25 cellular contexts compared by ENCODE assay signal in genomic region chr14:103433902-103434563, GRCh38. TPM values are rescaled to one million over a fixed set of nuclear protein-coding genes. Genes with fewer than 3 reads are reported as not detected.
DNase-seq lines count a peak whose midpoint lies in the region; ATAC-seq, FAIRE-seq and TF ChIP-seq lines count a peak whose summit lies in the region.
"Had no signal": no experiment of that assay in that cellular context is flagged by ENCODE, and none has a peak within 500 bp of the region (broad histone marks: within the 10 kb centered on the region; RNA-seq: fewer than 3 reads in every experiment).

No MANE protein-coding gene starts in this region.

- H3K79me2 ChIP-seq in K562 (ENCODE audit: control insufficient read depth, insufficient read depth, low read length) = peaks cover 72% of the 10 kb centered on the region

- H3K27me3 ChIP-seq in cardiac muscle cell = no peaks in the 10 kb centered on the region
- H3K27me3 ChIP-seq in K562 (ENCODE audit: control insufficient read depth in 2 of 2, insufficient read depth in 2 of 2, low read length in 2 of 2) = no peaks in the 10 kb centered on the region
- H3K27me3 ChIP-seq in tibial artery = no peaks in the 10 kb centered on the region
- H3K27me3 ChIP-seq: BE2C, MG63 had no signal

- H3K36me3 Mint-ChIP-seq in osteocyte (ENCODE audit: unreplicated experiment) = peaks cover 3% of the 10 kb centered on the region

- intact Hi-C loops in left cardiac atrium (cut with DNase I) (no loop called here), K562 (cut with micrococcal nuclease) (no loop called here), tibial artery (cut with DNase I; ENCODE audit: low total_unique reads) (no loop called here)

- H3K27me3 Mint-ChIP-seq in osteocyte (ENCODE audit: unreplicated experiment) = no peaks in the 10 kb centered on the region
- H3K27me3 Mint-ChIP-seq: CD4-positive, CD25-positive, alpha-beta regulatory T cell; IgD-negative memory B cell had no signal

- in situ Hi-C loops in K562 (cut with MboI) = no loop called here

- H3K9me1 ChIP-seq in K562 (ENCODE audit: control insufficient read depth, insufficient read depth, low read length) = no peaks in the 10 kb centered on the region

- no peak overlapping the region for H3K9ac ChIP-seq in K562 (ENCODE audit: insufficient read depth in 1 of 2, low read depth in 2 of 2, low read length in 2 of 2)
- H3K9ac ChIP-seq: GM23248 had no signal

- no peaks in the 10 kb centered on the region for H3K9me3 Mint-ChIP-seq in osteocyte (ENCODE audit: unreplicated experiment)
- H3K9me3 Mint-ChIP-seq: CD4-positive, CD25-positive, alpha-beta regulatory T cell; IgD-negative memory B cell had no signal

- H2AFZ ChIP-seq in K562 (ENCODE audit: low read depth, low read length) = no peak overlapping the region
- H2AFZ ChIP-seq: GM23248 had no signal

- no peak for TF ChIP-seq EP300 in K562 (IDR thresholded peaks at IDR 0.05; ENCODE audit: low read length)

- POLR2A ChIA-PET in K562 (lab: Yijun Ruan, JAX) = interaction anchor here (1.0 to 1.5 kb wide), 3 partner anchors 11 to 26 kb away, joined by 3 to 4 read pairs (median 3); no protein-coding TSS in a partner anchor

- H3K36me3 ChIP-seq in cardiac muscle cell (no peaks in the 10 kb centered on the region), K562 (ENCODE audit: control insufficient read depth, insufficient read depth, low read length) (peaks cover 43% of the 10 kb centered on the region), tibial artery (no peaks in the 10 kb centered on the region)

- peak overlapping the region; percentile 31 for H3K27ac Mint-ChIP-seq in osteocyte (ENCODE audit: unreplicated experiment)
- H3K27ac Mint-ChIP-seq: IgD-negative memory B cell had no signal

- no peak for DNase-seq in cardiac muscle cell (ENCODE audit: low read depth in 1 of 2, low spot score in 1 of 2)
- no peak for DNase-seq in left cardiac atrium
- DNase-seq in K562 (ENCODE audit: extremely low read depth in 1 of 4, low spot score in 3 of 4) = no peak
- no peak for DNase-seq in osteocyte (ENCODE audit: extremely low spot score, unreplicated experiment)
- DNase-seq in tibial artery = no peak
- no peak for DNase-seq in putamen (ENCODE audit: low spot score)
- DNase-seq in dermis blood vessel endothelial cell = no peak
- DNase-seq: BE2C; Caco-2; CD4-positive, CD25-positive, alpha-beta regulatory T cell; GM23248; HCEC 1CT; Kasumi-1; MG63; NCI-H1048; NCI-H1436; NCI-H1930; NCI-H2171 treated with DMSO at 0.1 percent for 48 hours; NCI-H446; NCI-H69 had no signal

- CTCF ChIA-PET in K562 (lab: Yijun Ruan, JAX; ENCODE audit: low intra/inter-chr PET ratio) = no interaction called here

- BruUV-seq in K562 (replicated peaks; lab: Mats Ljungman, UMichigan) = no TSS peak

- no peak overlapping the region for H3K4me2 ChIP-seq in K562 (ENCODE audit: insufficient read depth, low read length)

- H3K27ac ChIP-seq in cardiac muscle cell (peak overlapping the region; percentile 68), K562 (ENCODE audit: extremely low read depth, low read depth, low read length) (no peak overlapping the region; the same call in 2 of the 3 replicates), tibial artery (peak overlapping the region; percentile 69 to 77)
- H3K27ac ChIP-seq: GM23248 had no signal

- H3K4me1 ChIP-seq in cardiac muscle cell (ENCODE audit: low read depth) (no peaks in the 10 kb centered on the region), K562 (replicated peaks in 1 of 2; ENCODE audit: control insufficient read depth in 2 of 2, insufficient read depth in 2 of 2, low read length in 2 of 2) (peaks cover 0 to 5% of the 10 kb centered on the region in 2 experiments; a peak in 3 of 5 replicates), tibial artery (peaks cover 0 to 43% (median 22%) of the 10 kb centered on the region in 4 donors)
- H3K4me1 ChIP-seq: Caco-2 had no signal

- H3K4me3 Mint-ChIP-seq in osteocyte (ENCODE audit: unreplicated experiment) = no peak overlapping the region
- H3K4me3 Mint-ChIP-seq: CD4-positive, CD25-positive, alpha-beta regulatory T cell; IgD-negative memory B cell had no signal

- H3K9me3 ChIP-seq in cardiac muscle cell (ENCODE audit: low read depth) (no peaks in the 10 kb centered on the region), K562 (replicated peaks; ENCODE audit: control insufficient read depth, insufficient read depth, low read depth, low read length) (no peaks in the 10 kb centered on the region), tibial artery (no peaks in the 10 kb centered on the region)
- H3K9me3 ChIP-seq: BE2C, Caco-2, MG63 had no signal

- peak; percentile 44 for FAIRE-seq in K562 (lab: Jason Lieb, UNC)
- FAIRE-seq: G401.6, HTR-8/SVneo had no signal

- peaks cover 15% of the 10 kb centered on the region for H3K4me1 Mint-ChIP-seq in osteocyte (ENCODE audit: unreplicated experiment)

- no peaks in the 10 kb centered on the region for H4K20me1 ChIP-seq in K562 (replicated peaks; ENCODE audit: control insufficient read depth, insufficient read depth, low read length)

- no peak overlapping the region for H3K4me3 ChIP-seq in cardiac muscle cell
- no peak overlapping the region for H3K4me3 ChIP-seq in K562
- H3K4me3 ChIP-seq in tibial artery = no peak overlapping the region
- H3K4me3 ChIP-seq: GM23248, MG63 had no signal

- TF ChIP-seq RAD21 in K562 (CRISPR knock-in tag; conservative IDR thresholded peaks at IDR 0.05 in 1 of 2, IDR thresholded peaks at IDR 0.05 in 1 of 2) = no peak

- 92% methylated on average over 10 of the region's 10 CpGs for WGBS in K562 (ENCODE audit: insufficient coverage, low coverage, missing lambda C conversion rate)

- ATAC-seq in left cardiac atrium = no peak
- ATAC-seq in K562 = no peak
- no peak for ATAC-seq in GM21723 (IDR thresholded peaks at IDR 0.05; ENCODE audit: unreplicated experiment)
- ATAC-seq: Panc1 had no signal

- TF ChIP-seq CTCF in cardiac muscle cell (IDR thresholded peaks at IDR 0.05; ENCODE audit: low read depth, low read length) (no peak), K562 (IDR thresholded peaks at IDR 0.05 in 2 of 3, conservative IDR thresholded peaks at IDR 0.05 in 1 of 3; ENCODE audit: insufficient read depth in 2 of 3, low read depth in 1 of 3, low read length in 3 of 3) (no peak), osteocyte (IDR thresholded peaks at IDR 0.05) (no peak), tibial artery (IDR thresholded peaks at IDR 0.05) (no peak)

- TF ChIP-seq POLR2A in K562 (conservative IDR thresholded peaks at IDR 0.05) = no peak

TF ChIP-seq in K562, 482 proteins besides CTCF, POLR2A, EP300 and RAD21:
- TF ChIP-seq ZNF124 (CRISPR knock-in tag; IDR thresholded peaks at IDR 0.05) = no peak
- no peak for TF ChIP-seq MYC (IDR thresholded peaks at IDR 0.05; ENCODE audit: low read depth, low read length)
- no peak for TF ChIP-seq MYC (CRISPR knock-in tag; IDR thresholded peaks at IDR 0.05; ENCODE audit: borderline replicate concordance, low read depth)
- no peak for TF ChIP-seq STAT5A (IDR thresholded peaks at IDR 0.05; ENCODE audit: borderline replicate concordance, low read length)
- TF ChIP-seq LCOR (CRISPR knock-in tag; IDR thresholded peaks at IDR 0.05) = no peak
- TF ChIP-seq SMARCB1 (IDR thresholded peaks at IDR 0.05; ENCODE audit: insufficient read length, low read depth) = no peak
- no peak for TF ChIP-seq CHD2 (IDR thresholded peaks at IDR 0.05; ENCODE audit: low read depth, low read length)
- no peak for TF ChIP-seq SUPT5H (IDR thresholded peaks at IDR 0.05)
- no peak for TF ChIP-seq TAF1 (IDR thresholded peaks at IDR 0.05; ENCODE audit: control insufficient read depth, extremely low read depth, insufficient read depth, low read length, severe bottlenecking)
- no peak for TF ChIP-seq HES1 (IDR thresholded peaks at IDR 0.05; ENCODE audit: low read depth)
TF ChIP-seq in K562: peak in this region for 0.

RNA-seq across cellular contexts. Expression of gene MARK3, which starts 48.8 kb away (rescaled TPM):
- total RNA-seq in cardiac muscle cell = 69.4 and 88.3 TPM in 2 replicates
- polyA plus RNA-seq in cardiac muscle cell = 72.9 and 97.4 TPM in 2 replicates
- total RNA-seq in left cardiac atrium = 10 to 100 TPM; 68.7 to 81.7 TPM
- 157 and 305 TPM in 2 replicates for total RNA-seq in K562 (2011; cell fraction: chromatin; rRNA removed; ENCODE audit: low replicate concordance)
- 86.7 and 110 TPM in 2 replicates for total RNA-seq in K562 (2011; cell fraction: nucleolus; rRNA removed)
- 139 and 215 TPM in 2 replicates for total RNA-seq in K562 (2011; cell fraction: nucleoplasm; rRNA removed)
- 47.9 and 49.5 TPM in 2 replicates for total RNA-seq in K562 (2014; rRNA removed)
- total RNA-seq in K562 (2014; rRNA removed; fragmentation: Illumina TruSeq; extraction: Trizol) = 57.5 and 60.4 TPM in 2 replicates
- total RNA-seq in K562 (2015; rRNA removed; fragmentation: Illumina TruSeq; extraction: Trizol) = 52.1 and 56.3 TPM in 2 replicates
- 54.1 and 63.1 TPM in 2 replicates for total RNA-seq in K562 (2021)
- polyA plus RNA-seq in K562 (2011; rRNA removed) = 60.7 and 68.7 TPM in 2 replicates
- 29.4 and 31.3 TPM in 2 replicates for polyA plus RNA-seq in K562 (2011; cell fraction: cytosol; rRNA removed)
- polyA plus RNA-seq in K562 (2011; cell fraction: nucleus; rRNA removed) = 59.4 and 59.9 TPM in 2 replicates
- polyA plus RNA-seq in K562 (2012) = 41.6 and 49.0 TPM in 2 replicates
- 54.9 and 65.3 TPM in 2 replicates for polyA plus RNA-seq in K562 (2014; fragmentation: Illumina TruSeq; extraction: Trizol)
- 10 to 100 TPM; 10.1 to 18.2 TPM for polyA plus RNA-seq in K562 (2014; fragmentation: Nextera tagmentation; extraction: Ambion mirVana)
- 53.2 and 55.1 TPM in 2 replicates for polyA plus RNA-seq in K562 (2014; rRNA removed)
- 95.3 and 99.4 TPM in 2 replicates for polyA minus RNA-seq in K562 (2011; rRNA and poly(A)+ RNA removed)
- polyA minus RNA-seq in K562 (2011; cell fraction: cytosol; rRNA and poly(A)+ RNA removed) = 20.8 and 26.0 TPM in 2 replicates
- polyA minus RNA-seq in K562 (2011; cell fraction: nucleus; rRNA and poly(A)+ RNA removed) = 54.3 and 101 TPM in 2 replicates
- 81.7 and 84.2 TPM in 2 replicates for total RNA-seq in osteocyte
- total RNA-seq in dermis blood vessel endothelial cell = 65.2 and 74.9 TPM in 2 replicates
